In genomic region chr16:11556214-11556819, GRCh38 we compare ENCODE assay signal across 20 cellular contexts. TPM values are rescaled to one million over a fixed set of nuclear protein-coding genes. Genes with fewer than 3 reads are reported as not detected.
DNase-seq lines count a peak whose midpoint lies in the region; ATAC-seq lines count a peak whose summit lies in the region.
"Had no signal": no experiment of that assay in that cellular context is flagged by ENCODE, and none has a peak within 500 bp of the region (broad histone marks: within the 10 kb centered on the region; RNA-seq: fewer than 3 reads in every experiment).

No MANE protein-coding gene starts in this region.

- H3K27ac ChIP-seq in Karpas-422 (ENCODE audit: low read length), result no peak overlapping the region
- H3K27ac ChIP-seq: GM23248, hepatocyte, PC-9, prostate gland, tibial artery had no signal

- H2AFZ ChIP-seq in Karpas-422 (ENCODE audit: low read length), result no peak overlapping the region
- H2AFZ ChIP-seq: GM23248, hepatocyte, PC-9 had no signal

- H3K9me2 ChIP-seq in Karpas-422 (replicated peaks; ENCODE audit: insufficient read depth, low read length), result no peaks in the 10 kb centered on the region

- H4K20me1 ChIP-seq in Karpas-422 (ENCODE audit: insufficient read depth, low read depth, low read length), result no peaks in the 10 kb centered on the region

- no peaks in the 10 kb centered on the region for H3K36me3 ChIP-seq in Karpas-422 (ENCODE audit: insufficient read depth, low read length)

- no peaks in the 10 kb centered on the region for H3K4me1 ChIP-seq in Karpas-422 (ENCODE audit: low read length)

- H3K4me1 Mint-ChIP-seq in activated T-cell treated with anti-CD3 and anti-CD28 coated beads, Interleukin-2, amount 50 U/mL, for 24 hours (ENCODE audit: low read depth), result peaks cover 58% of the 10 kb centered on the region
- H3K4me1 Mint-ChIP-seq in effector memory CD8-positive, alpha-beta T cell (ENCODE audit: low read depth in 2 of 2), result peaks cover 50 to 68% of the 10 kb centered on the region in 2 donors
- H3K4me1 Mint-ChIP-seq in stimulated activated naive B cell treated with anti-CD40 and anti-IgM and Interleukin-4, amounts not matched to agents 10 μg/mL and 1 μg/mL and 100 μg/mL, for 72 hours, result peaks cover 8 to 18% of the 10 kb centered on the region in 2 donors

- H3K36me3 Mint-ChIP-seq in activated T-cell treated with anti-CD3 and anti-CD28 coated beads, Interleukin-2, amount 50 U/mL, for 24 hours (ENCODE audit: low read depth), result peaks cover 76% of the 10 kb centered on the region
- peaks cover 97% of the 10 kb centered on the region for H3K36me3 Mint-ChIP-seq in effector memory CD8-positive, alpha-beta T cell (ENCODE audit: insufficient read depth)
- peaks cover 32 to 56% of the 10 kb centered on the region in 2 donors for H3K36me3 Mint-ChIP-seq in stimulated activated naive B cell treated with anti-CD40 and anti-IgM and Interleukin-4, amounts not matched to agents 10 μg/mL and 1 μg/mL and 100 μg/mL, for 72 hours

- DNase-seq in activated T-cell treated with anti-CD3 and anti-CD28 coated beads, Interleukin-2, amount 50 U/mL, for 24 hours, result no peak
- DNase-seq in activated T-cell treated with anti-CD3 and anti-CD28 coated beads for 4 hours, result no peak
- DNase-seq in Karpas-422, result peak; percentile 32
- no peak for DNase-seq in effector memory CD8-positive, alpha-beta T cell
- DNase-seq in stimulated activated naive B cell treated with anti-CD40 and anti-IgM and Interleukin-4, amounts not matched to agents 10 μg/mL and 1 μg/mL and 100 μg/mL, for 72 hours, result no peak
- no peak for DNase-seq in NCI-H1694 treated with DMSO at 0.1 percent for 48 hours (lab: John Stamatoyannopoulos, UW)
- DNase-seq in ecto neural progenitor cell (ENCODE audit: low spot score), result no peak
- no peak for DNase-seq in COR-L47 (lab: John Stamatoyannopoulos, UW)
- DNase-seq: amniotic stem cell; GM23248; mammary epithelial cell; NCI-H1436 treated with DMSO at 0.1 percent for 48 hours; NCI-H82; nephron progenitor cell; PC-9; stimulated activated CD8-positive, alpha-beta memory T cell treated with anti-CD3 and anti-CD28 coated beads, Interleukin-4, amount 100 ng/mL, for 48 hours; T-helper 9 cell; tibial artery had no signal

- H3K4me3 Mint-ChIP-seq in activated T-cell treated with anti-CD3 and anti-CD28 coated beads, Interleukin-2, amount 50 U/mL, for 24 hours, result no peak overlapping the region
- peak overlapping the region; percentile 62 to 81 for H3K4me3 Mint-ChIP-seq in effector memory CD8-positive, alpha-beta T cell
- no peak overlapping the region for H3K4me3 Mint-ChIP-seq in stimulated activated naive B cell treated with anti-CD40 and anti-IgM and Interleukin-4, amounts not matched to agents 10 μg/mL and 1 μg/mL and 100 μg/mL, for 72 hours
- H3K4me3 Mint-ChIP-seq: nephron progenitor cell had no signal

- H3K4me3 ChIP-seq in Karpas-422 (ENCODE audit: low read length), result no peak overlapping the region
- H3K4me3 ChIP-seq: GM23248, hepatocyte, PC-9, prostate gland, tibial artery had no signal

- H3K9ac ChIP-seq in Karpas-422 (ENCODE audit: low read length), result no peak overlapping the region
- H3K9ac ChIP-seq: GM23248 had no signal

- H3K9me3 ChIP-seq in Karpas-422 (ENCODE audit: low read length), result no peaks in the 10 kb centered on the region
- H3K9me3 ChIP-seq: prostate gland, tibial artery had no signal

- H3K79me2 ChIP-seq in Karpas-422 (ENCODE audit: low read length), result no peaks in the 10 kb centered on the region

- H3K27me3 ChIP-seq in Karpas-422 (ENCODE audit: low read length), result no peaks in the 10 kb centered on the region
- H3K27me3 ChIP-seq: hepatocyte, tibial artery had no signal

- no peak overlapping the region for H3K4me2 ChIP-seq in Karpas-422 (ENCODE audit: low read depth, low read length, poor library complexity, severe bottlenecking)
- H3K4me2 ChIP-seq: hepatocyte, PC-9 had no signal

- ATAC-seq in effector memory CD8-positive, alpha-beta T cell (replicated peaks), result no peak
- ATAC-seq in stimulated activated naive B cell treated with anti-CD40 and anti-IgM and Interleukin-4, amounts not matched to agents 10 μg/mL and 1 μg/mL and 100 μg/mL, for 72 hours (replicated peaks), result no peak

- peak overlapping the region; percentile 80 for H3K27ac Mint-ChIP-seq in activated T-cell treated with anti-CD3 and anti-CD28 coated beads, Interleukin-2, amount 50 U/mL, for 24 hours
- peak overlapping the region; percentile 91 to 97 for H3K27ac Mint-ChIP-seq in effector memory CD8-positive, alpha-beta T cell
- H3K27ac Mint-ChIP-seq in stimulated activated naive B cell treated with anti-CD40 and anti-IgM and Interleukin-4, amounts not matched to agents 10 μg/mL and 1 μg/mL and 100 μg/mL, for 72 hours, result peak overlapping the region; percentile 73
- H3K27ac Mint-ChIP-seq: nephron progenitor cell had no signal

- H3K9me3 Mint-ChIP-seq in activated T-cell treated with anti-CD3 and anti-CD28 coated beads, Interleukin-2, amount 50 U/mL, for 24 hours, result peaks cover 11% of the 10 kb centered on the region
- H3K9me3 Mint-ChIP-seq in effector memory CD8-positive, alpha-beta T cell, result no peaks in the 10 kb centered on the region
- peaks cover 3 to 4% of the 10 kb centered on the region in 2 donors for H3K9me3 Mint-ChIP-seq in stimulated activated naive B cell treated with anti-CD40 and anti-IgM and Interleukin-4, amounts not matched to agents 10 μg/mL and 1 μg/mL and 100 μg/mL, for 72 hours

- no peaks in the 10 kb centered on the region for H3K27me3 Mint-ChIP-seq in activated T-cell treated with anti-CD3 and anti-CD28 coated beads, Interleukin-2, amount 50 U/mL, for 24 hours
- H3K27me3 Mint-ChIP-seq in effector memory CD8-positive, alpha-beta T cell, result no peaks in the 10 kb centered on the region
- H3K27me3 Mint-ChIP-seq in stimulated activated naive B cell treated with anti-CD40 and anti-IgM and Interleukin-4, amounts not matched to agents 10 μg/mL and 1 μg/mL and 100 μg/mL, for 72 hours, result no peaks in the 10 kb centered on the region

RNA-seq across cellular contexts. Expression of gene LITAF, which starts 30.4 kb away (rescaled TPM):
- total RNA-seq in Karpas-422 (2014; rRNA removed; shearing (Covaris generic); ENCODE audit: low replicate concordance), result 2.6 TPM in 1 of 2 replicates, not detected in the other

Comparison
In these comparisons a context has a peak if more than half of its experiments do, and no peak if none do; other contexts are left out.
1. H3K4me3 Mint-ChIP-seq: peak in effector memory CD8-positive, alpha-beta T cell (2 of 2); none in activated T-cell treated with anti-CD3 and anti-CD28 coated beads, Interleukin-2, amount 50 U/mL, for 24 hours (single experiment) and stimulated activated naive B cell treated with anti-CD40 and anti-IgM and Interleukin-4, amounts not matched to agents 10 μg/mL and 1 μg/mL and 100 μg/mL, for 72 hours (0 of 2).
2. Peak in every context shown above with its lines, with median percentiles within 50 percentile points of each other: H3K27ac Mint-ChIP-seq.